Comparison of ENCODE assay signal across 27 cellular contexts in the genomic region with DNA sequence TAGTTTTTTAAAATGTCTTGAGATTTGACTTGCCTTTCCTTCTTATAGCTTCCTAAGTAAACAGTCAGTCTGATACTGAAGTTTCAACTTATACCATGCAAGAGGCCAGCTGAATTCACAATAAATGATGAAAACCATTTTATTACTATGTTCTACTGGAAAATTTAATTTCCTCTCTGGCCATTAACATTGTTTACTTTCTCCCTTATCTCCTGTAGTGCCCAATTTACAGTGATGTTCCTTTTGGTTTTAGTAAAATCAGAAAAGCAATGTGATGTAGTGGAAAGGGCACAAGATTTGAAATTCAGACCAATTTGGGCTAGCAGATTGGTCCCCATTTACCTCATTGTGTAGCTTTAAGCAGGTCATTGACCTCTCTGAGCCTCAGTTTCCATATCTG.
"Had no signal": no experiment of that assay in that cellular context is flagged by ENCODE, and none has a peak within 500 bp of the region (broad histone marks: within the 10 kb centered on the region; RNA-seq: fewer than 3 reads in every experiment).

No MANE protein-coding gene starts in this region.

- H3K9me3 ChIP-seq: Peyer's patch, SJCRH30, SK-N-SH had no signal

- H3K27me3 ChIP-seq: Peyer's patch, SJCRH30 had no signal

- H3K4me1 ChIP-seq: Peyer's patch, SJCRH30 had no signal

- H3K27me3 Mint-ChIP-seq: activated CD8-positive, alpha-beta memory T cell treated with anti-CD3 and anti-CD28 coated beads, Interleukin-2, amount 10 ng/mL, durations not matched to agents 7 days and 5 days; activated naive CD8-positive, alpha-beta T cell treated with anti-CD3 and anti-CD28 coated beads, Interleukin-2, amount 50 U/mL, for 24 hours had no signal

- H3K27ac ChIP-seq: Peyer's patch, RWPE1, SJCRH30, WERI-Rb-1 had no signal

- H3K4me3 Mint-ChIP-seq: activated CD8-positive, alpha-beta memory T cell treated with anti-CD3 and anti-CD28 coated beads, Interleukin-2, amount 10 ng/mL, durations not matched to agents 7 days and 5 days; activated naive CD8-positive, alpha-beta T cell treated with anti-CD3 and anti-CD28 coated beads, Interleukin-2, amount 50 U/mL, for 24 hours; activated T-cell treated with anti-CD3 and anti-CD28 coated beads, Interleukin-2, amount 50 U/mL, for 24 hours; activated T-helper 1 cell treated with anti-CD3 and anti-CD28 coated beads, Interleukin-12 subunit alpha, Interleukin-12 subunit beta, Interleukin-2, Interleukin-4 antibody, amounts not matched to agents 30 ng/mL and 10 ng/mL and 1 ng/mL, durations not matched to agents 14 hours and 24 hours and 36 hours had no signal

- H3K9me3 Mint-ChIP-seq: activated naive CD4-positive, alpha-beta T cell treated with anti-CD3 and anti-CD28 coated beads, Interleukin-2, amount 50 U/mL, for 72 hours; activated naive CD8-positive, alpha-beta T cell treated with anti-CD3 and anti-CD28 coated beads, Interleukin-2, amount 50 U/mL, for 24 hours; activated T-cell treated with anti-CD3 and anti-CD28 coated beads, Interleukin-2, amount 50 U/mL, for 24 hours; activated T-helper 1 cell treated with anti-CD3 and anti-CD28 coated beads, Interleukin-12 subunit alpha, Interleukin-12 subunit beta, Interleukin-2, Interleukin-4 antibody, amounts not matched to agents 30 ng/mL and 10 ng/mL and 1 ng/mL, durations not matched to agents 14 hours and 24 hours and 36 hours had no signal

- H3K36me3 ChIP-seq: Peyer's patch, SJCRH30, WERI-Rb-1 had no signal

- H3K4me3 ChIP-seq: Peyer's patch, SJCRH30 had no signal

- H3K27ac Mint-ChIP-seq: activated CD8-positive, alpha-beta memory T cell treated with anti-CD3 and anti-CD28 coated beads, Interleukin-2, amount 10 ng/mL, durations not matched to agents 7 days and 5 days; activated naive CD4-positive, alpha-beta T cell treated with anti-CD3 and anti-CD28 coated beads, Interleukin-2, amount 50 U/mL, for 72 hours; activated naive CD8-positive, alpha-beta T cell treated with anti-CD3 and anti-CD28 coated beads, Interleukin-2, amount 50 U/mL, for 24 hours; activated T-cell treated with anti-CD3 and anti-CD28 coated beads, Interleukin-2, amount 50 U/mL, for 24 hours; activated T-helper 1 cell treated with anti-CD3 and anti-CD28 coated beads, Interleukin-12 subunit alpha, Interleukin-12 subunit beta, Interleukin-2, Interleukin-4 antibody, amounts not matched to agents 30 ng/mL and 10 ng/mL and 1 ng/mL, durations not matched to agents 14 hours and 24 hours and 36 hours had no signal

- H3K36me3 Mint-ChIP-seq: activated naive CD4-positive, alpha-beta T cell treated with anti-CD3 and anti-CD28 coated beads, Interleukin-2, amount 50 U/mL, for 72 hours had no signal

- ATAC-seq: activated CD8-positive, alpha-beta memory T cell treated with anti-CD3 and anti-CD28 coated beads, Interleukin-2, amount 10 ng/mL, durations not matched to agents 7 days and 5 days; activated naive CD4-positive, alpha-beta T cell treated with anti-CD3 and anti-CD28 coated beads, Interleukin-2, amount 50 U/mL, for 72 hours; activated naive CD8-positive, alpha-beta T cell treated with anti-CD3 and anti-CD28 coated beads, Interleukin-2, amount 50 U/mL, for 24 hours had no signal

- DNase-seq: activated CD4-positive, alpha-beta T cell treated with anti-CD3 and anti-CD28 coated beads for 48 hours; activated CD4-positive, alpha-beta T cell treated with anti-CD3 and anti-CD28 coated beads, Interleukin-2, amount 50 U/mL, for 4 hours; activated CD8-positive, alpha-beta memory T cell treated with anti-CD3 and anti-CD28 coated beads, Interleukin-2, amount 10 ng/mL, durations not matched to agents 7 days and 5 days; activated effector memory CD4-positive, alpha-beta T cell treated with Interleukin-2 at 50 U/mL for 16 hours; activated naive CD4-positive, alpha-beta T cell; activated naive CD8-positive, alpha-beta T cell treated with anti-CD3 and anti-CD28 coated beads, Interleukin-2, amount 50 U/mL, for 24 hours; activated T-cell treated with anti-CD3 and anti-CD28 coated beads, Interleukin-2, amount 50 U/mL, for 24 hours; amniotic stem cell; cerebellar nuclear complex; KG1; NCI-H1048; NCI-H146; NCI-H187 treated with DMSO at 0.1 percent for 48 hours; NCI-H2081 treated with DMSO at 0.1 percent for 48 hours; NCI-H2227 treated with DMSO at 0.1 percent for 48 hours; NCI-H446 treated with DMSO at 0.1 percent for 48 hours; NCI-H524 treated with DMSO at 0.1 percent for 48 hours; NCI-H82; Peyer's patch; Right ventricle myocardium superior; SJCRH30; SK-N-SH; T-helper 1 cell; WERI-Rb-1 had no signal

- H3K4me1 Mint-ChIP-seq: activated CD8-positive, alpha-beta memory T cell treated with anti-CD3 and anti-CD28 coated beads, Interleukin-2, amount 10 ng/mL, durations not matched to agents 7 days and 5 days; activated naive CD8-positive, alpha-beta T cell treated with anti-CD3 and anti-CD28 coated beads, Interleukin-2, amount 50 U/mL, for 24 hours had no signal
